ENCODE assay signal across 20 cellular contexts in genomic region chr18:46728219-46728930, GRCh38. TPM values are rescaled to one million over a fixed set of nuclear protein-coding genes. Genes with fewer than 3 reads are reported as not detected.
"Had no signal": no experiment of that assay in that cellular context is flagged by ENCODE, and none has a peak within 500 bp of the region (broad histone marks: within the 10 kb centered on the region; RNA-seq: fewer than 3 reads in every experiment).

No MANE protein-coding gene starts in this region.

- H3K4me1 ChIP-seq: heart left ventricle, neural progenitor cell, pancreas, thyroid gland, upper lobe of left lung, vagina had no signal

- H3K9ac ChIP-seq: neural progenitor cell had no signal

- H3K4me1 Mint-ChIP-seq: neural progenitor cell had no signal

- H3K27me3 Mint-ChIP-seq: natural killer cell treated with Interleukin-12 subunit alpha and Interleukin-12 subunit beta and Interleukin-15 and Interleukin-18, amount 100 ng/mL, for 72 hours had no signal

- H3K36me3 Mint-ChIP-seq: neural progenitor cell had no signal

- H3K27ac Mint-ChIP-seq: natural killer cell treated with Interleukin-12 subunit alpha and Interleukin-12 subunit beta and Interleukin-15 and Interleukin-18, amount 100 ng/mL, for 72 hours; neural progenitor cell had no signal

- DNase-seq: central memory CD4-positive, alpha-beta T cell; dermis blood vessel endothelial cell; foreskin melanocyte; heart left ventricle; hippocampal formation; kidney glomerular epithelial cell; mammary epithelial cell; nucleus accumbens; small intestine; stimulated activated CD4-positive, alpha-beta T cell treated with anti-CD3 and anti-CD28 coated beads, Interleukin-12 subunit alpha, Interleukin-12 subunit beta, amount 100 ng/mL, for 4 hours; stimulated activated naive CD4-positive, alpha-beta T cell treated with Interleukin-2 at 50 U/mL for 16 hours; thyroid gland; upper lobe of left lung had no signal

- H3K27me3 ChIP-seq: heart left ventricle, neural progenitor cell, pancreas, thyroid gland, upper lobe of left lung, vagina had no signal

- H3K36me3 ChIP-seq: heart left ventricle, neural progenitor cell, pancreas, thyroid gland, upper lobe of left lung, vagina had no signal

- H3K27ac ChIP-seq: heart left ventricle, neural progenitor cell, pancreas, thyroid gland, upper lobe of left lung, vagina had no signal

- H3K9me3 ChIP-seq: pancreas, thyroid gland had no signal

- H3K4me3 Mint-ChIP-seq: natural killer cell treated with Interleukin-12 subunit alpha and Interleukin-12 subunit beta and Interleukin-15 and Interleukin-18, amount 100 ng/mL, for 72 hours; neural progenitor cell had no signal

- ATAC-seq: heart left ventricle; left lobe of liver; natural killer cell treated with Interleukin-12 subunit alpha and Interleukin-12 subunit beta and Interleukin-15 and Interleukin-18, amount 100 ng/mL, for 72 hours; pancreas had no signal

- H3K4me3 ChIP-seq: heart left ventricle, neural progenitor cell, pancreas, thyroid gland, upper lobe of left lung, vagina had no signal

RNA-seq across cellular contexts. Expression of gene ST8SIA5, which starts 28.5 kb away (rescaled TPM):
- total RNA-seq: dermis blood vessel endothelial cell, lower leg skin, mammary epithelial cell, pulmonary artery endothelial cell, vagina had no signal
